Comparison of ENCODE assay signal across 18 cellular contexts in genomic region chrX:15913161-15913560, GRCh38. TPM values are rescaled to one million over a fixed set of nuclear protein-coding genes. Genes with fewer than 3 reads are reported as not detected.
DNase-seq lines count a peak whose midpoint lies in the region; ATAC-seq lines count a peak whose summit lies in the region.
"Had no signal": no experiment of that assay in that cellular context is flagged by ENCODE, and none has a peak within 500 bp of the region (broad histone marks: within the 10 kb centered on the region; RNA-seq: fewer than 3 reads in every experiment).

No MANE protein-coding gene starts in this region.

- peak; percentile 4 for DNase-seq in Ammon's horn (ENCODE audit: low spot score)
- DNase-seq in NCI-H1694 (lab: John Stamatoyannopoulos, UW) = peak; percentile 70
- DNase-seq in NCI-H82 (lab: John Stamatoyannopoulos, UW) = peak; percentile 77
- DNase-seq in cerebellum (ENCODE audit: low spot score) = peak; percentile 32
- no peak for DNase-seq in amniotic stem cell (lab: John Stamatoyannopoulos, UW)
- DNase-seq in activated naive CD4-positive, alpha-beta T cell treated with anti-CD3 and anti-CD28 coated beads, Interleukin-2, amount 50 U/mL, for 16 hours = no peak
- no peak for DNase-seq in OCI-M1 (lab: John Stamatoyannopoulos, UW)
- DNase-seq: 8988T; CD8-positive, alpha-beta memory T cell; H7; IMR-90; Karpas-422; MM.1S; NCI-H1092 treated with DMSO at 0.1 percent for 48 hours; NCI-H2107; NCI-H510A; SHP77 treated with DMSO at 0.1 percent for 48 hours had no signal

- no peak for ATAC-seq in GM21528 (IDR thresholded peaks at IDR 0.05; ENCODE audit: low FRiP score, unreplicated experiment)

RNA-seq across cellular contexts. Expression of gene AP1S2, which starts 58.5 kb away (rescaled TPM):
- 90.6 TPM for total RNA-seq in cerebellum

Comparison
In these comparisons a context has a peak if more than half of its experiments do, and no peak if none do; other contexts are left out.
1. DNase-seq: peak in Ammon's horn (single experiment), NCI-H1694 (single experiment), NCI-H82 (single experiment) and cerebellum (single experiment); none in amniotic stem cell (single experiment), activated naive CD4-positive, alpha-beta T cell treated with anti-CD3 and anti-CD28 coated beads, Interleukin-2, amount 50 U/mL, for 16 hours (single experiment) and OCI-M1 (single experiment).